ENCODE assay signal across 1 cellular context in genomic region chr17:46154151-46154816, GRCh38.
TF ChIP-seq lines count a peak whose summit lies in the region.

No MANE protein-coding gene starts in this region.

TF ChIP-seq in HEK293, 187 proteins besides CTCF, POLR2A, EP300 and RAD21 (continues in another document):
- no peak for TF ChIP-seq ZBTB10 (tag by site-specific recombination; IDR thresholded peaks at IDR 0.05)
- peak; percentile 66; the same call in 1 of the 2 replicates for TF ChIP-seq ZNF394 (tag by site-specific recombination; IDR thresholded peaks at IDR 0.05; ENCODE audit: borderline replicate concordance)
- TF ChIP-seq ZNF214 (tag by site-specific recombination; IDR thresholded peaks at IDR 0.05; ENCODE audit: borderline replicate concordance) = no peak
- no peak for TF ChIP-seq ZNF169 (tag by site-specific recombination; IDR thresholded peaks at IDR 0.05)
- TF ChIP-seq ZNF37A (tag by site-specific recombination; IDR thresholded peaks at IDR 0.05) = no peak
- no peak for TF ChIP-seq SP2 (tag by site-specific recombination; IDR thresholded peaks at IDR 0.05)
- TF ChIP-seq ZNF548 (tag by site-specific recombination; IDR thresholded peaks at IDR 0.05) = no peak
- TF ChIP-seq ZNF600 (tag by site-specific recombination; IDR thresholded peaks at IDR 0.05) = no peak
- peak; percentile 66 for TF ChIP-seq ZBTB20 (tag by site-specific recombination; IDR thresholded peaks at IDR 0.05)
- TF ChIP-seq ZNF26 (tag by site-specific recombination; IDR thresholded peaks at IDR 0.05) = no peak
- TF ChIP-seq YY2 (tag by site-specific recombination; IDR thresholded peaks at IDR 0.05) = no peak
- no peak for TF ChIP-seq ZNF621 (tag by site-specific recombination; IDR thresholded peaks at IDR 0.05)
- TF ChIP-seq ZNF701 (tag by site-specific recombination; IDR thresholded peaks at IDR 0.05) = no peak
- peak; percentile 93 for TF ChIP-seq SP7 (tag by site-specific recombination; IDR thresholded peaks at IDR 0.05)
- no peak for TF ChIP-seq ZNF404 (tag by site-specific recombination; IDR thresholded peaks at IDR 0.05)
- no peak for TF ChIP-seq ZNF777 (tag by site-specific recombination; IDR thresholded peaks at IDR 0.05; ENCODE audit: borderline replicate concordance)
- peak; percentile 18; the same call in 1 of the 2 replicates for TF ChIP-seq MZF1 (tag by site-specific recombination; IDR thresholded peaks at IDR 0.05; ENCODE audit: borderline replicate concordance)
- peak; percentile 59; the same call in 1 of the 2 replicates for TF ChIP-seq ZEB2 (tag by site-specific recombination; IDR thresholded peaks at IDR 0.05)
- TF ChIP-seq ZNF23 (tag by site-specific recombination; IDR thresholded peaks at IDR 0.05; ENCODE audit: borderline replicate concordance) = no peak
- no peak for TF ChIP-seq ZNF132 (tag by site-specific recombination; IDR thresholded peaks at IDR 0.05; ENCODE audit: borderline replicate concordance)
- TF ChIP-seq ZBTB8A (tag by site-specific recombination; IDR thresholded peaks at IDR 0.05) = no peak
- peak; percentile 65 for TF ChIP-seq OSR2 (tag by site-specific recombination; IDR thresholded peaks at IDR 0.05)
- no peak for TF ChIP-seq MYNN (tag by site-specific recombination; IDR thresholded peaks at IDR 0.05; ENCODE audit: borderline replicate concordance)
- TF ChIP-seq PRDM10 (tag by site-specific recombination; IDR thresholded peaks at IDR 0.05) = peak; percentile 65
- TF ChIP-seq ZNF677 (tag by site-specific recombination; IDR thresholded peaks at IDR 0.05) = no peak
- TF ChIP-seq ZNF157 (tag by site-specific recombination; IDR thresholded peaks at IDR 0.05) = no peak
- no peak for TF ChIP-seq SP3 (tag by site-specific recombination; IDR thresholded peaks at IDR 0.05)
- TF ChIP-seq ZNF561 (tag by site-specific recombination; IDR thresholded peaks at IDR 0.05; ENCODE audit: borderline replicate concordance) = 0 out of 2 replicates have a peak, but pooled peaks have one; percentile 16
- no peak for TF ChIP-seq ZNF280C (tag by site-specific recombination; IDR thresholded peaks at IDR 0.05)
- peak; percentile 64 for TF ChIP-seq ZNF692 (tag by site-specific recombination; IDR thresholded peaks at IDR 0.05)
- TF ChIP-seq BCL11B (tag by site-specific recombination; IDR thresholded peaks at IDR 0.05; ENCODE audit: low read depth) = no peak
- no peak; the same call in 1 of the 2 replicates for TF ChIP-seq ZNF366 (tag by site-specific recombination; conservative IDR thresholded peaks at IDR 0.05)
- no peak for TF ChIP-seq ZNF416 (tag by site-specific recombination; IDR thresholded peaks at IDR 0.05)
- 0 out of 2 replicates have a peak, but pooled peaks have one; percentile 46 for TF ChIP-seq KLF8 (tag by site-specific recombination; IDR thresholded peaks at IDR 0.05)
- no peak for TF ChIP-seq ZNF501 (tag by site-specific recombination; IDR thresholded peaks at IDR 0.05)
- no peak for TF ChIP-seq ZNF335 (tag by site-specific recombination; conservative IDR thresholded peaks at IDR 0.05)
- no peak for TF ChIP-seq ZSCAN18 (tag by site-specific recombination; IDR thresholded peaks at IDR 0.05)
- no peak for TF ChIP-seq ZNF670 (tag by site-specific recombination; IDR thresholded peaks at IDR 0.05; ENCODE audit: low read depth)
- TF ChIP-seq GLI4 (tag by site-specific recombination; IDR thresholded peaks at IDR 0.05) = no peak
- no peak for TF ChIP-seq ZNF488 (tag by site-specific recombination; IDR thresholded peaks at IDR 0.05)
- no peak for TF ChIP-seq ZNF426 (tag by site-specific recombination; IDR thresholded peaks at IDR 0.05)
- peak; percentile 49 for TF ChIP-seq ZNF398 (tag by site-specific recombination; IDR thresholded peaks at IDR 0.05)
- no peak for TF ChIP-seq ZNF221 (tag by site-specific recombination; IDR thresholded peaks at IDR 0.05; ENCODE audit: borderline replicate concordance)
- TF ChIP-seq ZNF133 (tag by site-specific recombination; IDR thresholded peaks at IDR 0.05) = no peak
- TF ChIP-seq ZNF530 (tag by site-specific recombination; IDR thresholded peaks at IDR 0.05; ENCODE audit: low read depth) = no peak
- no peak for TF ChIP-seq ZNF473 (tag by site-specific recombination; IDR thresholded peaks at IDR 0.05)
- TF ChIP-seq ZNF660 (tag by site-specific recombination; IDR thresholded peaks at IDR 0.05) = peak; percentile 13; the same call in 1 of the 2 replicates
- no peak for TF ChIP-seq ZNF423 (tag by site-specific recombination; IDR thresholded peaks at IDR 0.05)
- no peak for TF ChIP-seq ZNF341 (tag by site-specific recombination; IDR thresholded peaks at IDR 0.05; ENCODE audit: low read depth)
- TF ChIP-seq ZSCAN5A (tag by site-specific recombination; IDR thresholded peaks at IDR 0.05) = no peak
- no peak for TF ChIP-seq REPIN1 (tag by site-specific recombination; IDR thresholded peaks at IDR 0.05; ENCODE audit: low read depth)
- no peak for TF ChIP-seq ZBTB7A (tag by site-specific recombination; IDR thresholded peaks at IDR 0.05; ENCODE audit: low read depth)
- TF ChIP-seq ZNF791 (tag by site-specific recombination; IDR thresholded peaks at IDR 0.05) = no peak
- no peak for TF ChIP-seq ZNF521 (tag by site-specific recombination; IDR thresholded peaks at IDR 0.05)
